In genomic region chr1:6588893-6589481, GRCh38 we compare ENCODE assay signal across 17 cellular contexts. TPM values are rescaled to one million over a fixed set of nuclear protein-coding genes. Genes with fewer than 3 reads are reported as not detected.
DNase-seq lines count a peak whose midpoint lies in the region; ATAC-seq, FAIRE-seq and TF ChIP-seq lines count a peak whose summit lies in the region.
"Had no signal": no experiment of that assay in that cellular context is flagged by ENCODE, and none has a peak within 500 bp of the region (broad histone marks: within the 10 kb centered on the region; RNA-seq: fewer than 3 reads in every experiment).

No MANE protein-coding gene starts in this region.

- peaks cover 0 to 94% of the 10 kb centered on the region in 2 experiments; a peak in 1 of 3 replicates for H3K36me3 ChIP-seq in HEK293 (ENCODE audit: control insufficient read depth in 2 of 2, insufficient read depth in 1 of 2, low read length in 2 of 2)
- peaks cover 90% of the 10 kb centered on the region; the same call in 2 of the 3 replicates for H3K36me3 ChIP-seq in K562 (ENCODE audit: control insufficient read depth, insufficient read depth, low read length)

- no TSS peak for BruUV-seq in K562 (replicated peaks; lab: Mats Ljungman, UMichigan)

- peaks cover 38% of the 10 kb centered on the region for H4K20me1 ChIP-seq in K562 (replicated peaks; ENCODE audit: control insufficient read depth, insufficient read depth, low read length)

- H3K9me3 ChIP-seq in HEK293 (ENCODE audit: control insufficient read depth, insufficient read depth, low read depth, low read length) (no peaks in the 10 kb centered on the region), K562 (replicated peaks; ENCODE audit: control insufficient read depth, insufficient read depth, low read depth, low read length) (no peaks in the 10 kb centered on the region)

- no peak for TF ChIP-seq CTCF in HEK293 (tag by site-specific recombination; IDR thresholded peaks at IDR 0.05)
- no peak for TF ChIP-seq CTCF in K562 (IDR thresholded peaks at IDR 0.05 in 2 of 3, conservative IDR thresholded peaks at IDR 0.05 in 1 of 3; ENCODE audit: insufficient read depth in 2 of 3, low read depth in 1 of 3, low read length in 3 of 3)

- no peak for FAIRE-seq in K562 (lab: Jason Lieb, UNC)
- FAIRE-seq: D721Med, islet of Langerhans had no signal

- H3K4me3 ChIP-seq in HEK293 (ENCODE audit: low read depth, low read length) (no peak overlapping the region), K562 (no peak overlapping the region)

- WGBS in K562 (ENCODE audit: insufficient coverage, low coverage, missing lambda C conversion rate): 86% methylated on average over 24 of the region's 24 CpGs

- DNase-seq in AG08395 (ENCODE audit: low spot score): peak; percentile 12
- no peak for DNase-seq in K562 (ENCODE audit: extremely low read depth in 1 of 4, low spot score in 3 of 4)
- DNase-seq in myocyte (ENCODE audit: low read depth): peak; percentile 92
- DNase-seq in cerebellum (ENCODE audit: low spot score): no peak
- no peak for DNase-seq in kidney tubule cell (ENCODE audit: low spot score)
- no peak for DNase-seq in HCEC 1CT
- DNase-seq: activated CD4-positive, alpha-beta T cell treated with anti-CD3 and anti-CD28 coated beads for 4 hours; activated naive CD8-positive, alpha-beta T cell treated with anti-CD3 and anti-CD28 coated beads, Interleukin-2, amount 50 U/mL, for 24 hours; cerebellar nuclear complex; glutamatergic neuron; NCI-H2029; NCI-H524 treated with DMSO at 0.1 percent for 48 hours; T-helper 1 cell had no signal

- no peak for TF ChIP-seq RAD21 in K562 (CRISPR knock-in tag; conservative IDR thresholded peaks at IDR 0.05 in 1 of 2, IDR thresholded peaks at IDR 0.05 in 1 of 2)

- POLR2A ChIA-PET in HEK293 (lab: Yijun Ruan, JAX) (interaction anchor here (0.8 to 2.4 kb wide), 4 partner anchors 8 to 13 kb away, joined by 3 to 13 read pairs (median 6); partner anchors contain the start of genes KLHL21 and ZBTB48), K562 (lab: Yijun Ruan, JAX) (interaction anchor here (0.6 to 13.4 kb wide), 11 partner anchors 9 to 126 kb away, joined by 3 to 221 read pairs (median 4); partner anchors contain the start of genes KLHL21 and ZBTB48)

- H3K27ac ChIP-seq in HEK293 (ENCODE audit: extremely low read depth, low read depth, low read length) (no peak overlapping the region), K562 (ENCODE audit: extremely low read depth, low read depth, low read length) (peak overlapping the region; percentile 31; the same call in 1 of the 3 replicates)

- CTCF ChIA-PET in HEK293 (lab: Yijun Ruan, JAX) (no interaction called here), K562 (lab: Yijun Ruan, JAX; ENCODE audit: low intra/inter-chr PET ratio) (no interaction called here)

- peak; percentile 49; the same call in 1 of the 2 replicates for TF ChIP-seq POLR2A in K562 (conservative IDR thresholded peaks at IDR 0.05)

- ATAC-seq in K562: peak; percentile 3; the same call in 2 of the 3 replicates
- no peak for ATAC-seq in HG03139 (IDR thresholded peaks at IDR 0.05; ENCODE audit: unreplicated experiment)
- ATAC-seq: activated naive CD8-positive, alpha-beta T cell treated with anti-CD3 and anti-CD28 coated beads, Interleukin-2, amount 50 U/mL, for 24 hours had no signal

- no peak overlapping the region for H2AFZ ChIP-seq in K562 (ENCODE audit: low read depth, low read length)

- H3K79me2 ChIP-seq in K562 (ENCODE audit: control insufficient read depth, insufficient read depth, low read length): peaks cover 15% of the 10 kb centered on the region; the same call in 2 of the 3 replicates

- H3K4me2 ChIP-seq in K562 (ENCODE audit: insufficient read depth, low read length): no peak overlapping the region

- intact Hi-C loops in K562 (cut with micrococcal nuclease): no loop called here

- H3K4me1 ChIP-seq in HEK293 (ENCODE audit: control insufficient read depth, insufficient read depth, low read length) (no peaks in the 10 kb centered on the region), K562 (replicated peaks in 1 of 2; ENCODE audit: control insufficient read depth in 2 of 2, insufficient read depth in 2 of 2, low read length in 2 of 2) (peaks cover 16 to 62% of the 10 kb centered on the region in 2 experiments; a peak in 4 of 5 replicates)

- peaks cover 23% of the 10 kb centered on the region for H3K9me1 ChIP-seq in K562 (ENCODE audit: control insufficient read depth, insufficient read depth, low read length)

- no peaks in the 10 kb centered on the region for H3K27me3 ChIP-seq in K562 (ENCODE audit: control insufficient read depth in 2 of 2, insufficient read depth in 2 of 2, low read length in 2 of 2)

- in situ Hi-C loops in K562 (cut with MboI): no loop called here

- no peak for TF ChIP-seq EP300 in K562 (IDR thresholded peaks at IDR 0.05; ENCODE audit: low read length)

- peak overlapping the region in 1 of 2 experiments; percentile 70; a peak in 1 of 4 replicates for H3K9ac ChIP-seq in K562 (ENCODE audit: insufficient read depth in 1 of 2, low read depth in 2 of 2, low read length in 2 of 2)

RNA-seq across cellular contexts. Expression of gene ZBTB48, which starts 9.2 kb away (rescaled TPM):
- total RNA-seq in K562 (2011; cell fraction: chromatin; rRNA removed; ENCODE audit: low replicate concordance): 73.9 and 235 TPM in 2 replicates
- 195 and 197 TPM in 2 replicates for total RNA-seq in K562 (2011; cell fraction: nucleolus; rRNA removed)
- total RNA-seq in K562 (2011; cell fraction: nucleoplasm; rRNA removed): 94.0 and 120 TPM in 2 replicates
- 42.4 and 52.4 TPM in 2 replicates for total RNA-seq in K562 (2014; rRNA removed)
- total RNA-seq in K562 (2014; rRNA removed; fragmentation: Illumina TruSeq; extraction: Trizol): 17.2 and 19.8 TPM in 2 replicates
- 44.5 and 55.4 TPM in 2 replicates for total RNA-seq in K562 (2015; rRNA removed; fragmentation: Illumina TruSeq; extraction: Trizol)
- total RNA-seq in K562 (2021): 52.9 and 55.3 TPM in 2 replicates
- polyA plus RNA-seq in K562 (2011; rRNA removed): 29.5 and 57.2 TPM in 2 replicates
- 50.1 and 59.3 TPM in 2 replicates for polyA plus RNA-seq in K562 (2011; cell fraction: cytosol; rRNA removed)
- polyA plus RNA-seq in K562 (2011; cell fraction: nucleus; rRNA removed): 124 and 137 TPM in 2 replicates
- polyA plus RNA-seq in K562 (2012): 45.7 and 62.8 TPM in 2 replicates
- 24.9 and 40.6 TPM in 2 replicates for polyA plus RNA-seq in K562 (2014; fragmentation: Illumina TruSeq; extraction: Trizol)
- polyA plus RNA-seq in K562 (2014; fragmentation: Nextera tagmentation; extraction: Ambion mirVana): 1 to 10 TPM; 1.9 to 7.4 TPM
- polyA plus RNA-seq in K562 (2014; rRNA removed): 50.9 and 66.9 TPM in 2 replicates
- 28.0 and 28.3 TPM in 2 replicates for polyA minus RNA-seq in K562 (2011; rRNA and poly(A)+ RNA removed)
- 31.8 and 39.4 TPM in 2 replicates for polyA minus RNA-seq in K562 (2011; cell fraction: cytosol; rRNA and poly(A)+ RNA removed)
- polyA minus RNA-seq in K562 (2011; cell fraction: nucleus; rRNA and poly(A)+ RNA removed): 52.8 and 74.0 TPM in 2 replicates
- total RNA-seq in myocyte: 14.0 and 17.5 TPM in 2 replicates
- 19.9 TPM for polyA plus RNA-seq in myocyte (2012)
- 15.5 TPM for total RNA-seq in cerebellum

RNA-seq across cellular contexts. Expression of gene KLHL21, which starts 13.7 kb away (rescaled TPM):
- total RNA-seq in K562 (2011; cell fraction: chromatin; rRNA removed; ENCODE audit: low replicate concordance): 34.6 and 104 TPM in 2 replicates
- 89.4 and 101 TPM in 2 replicates for total RNA-seq in K562 (2011; cell fraction: nucleolus; rRNA removed)
- total RNA-seq in K562 (2011; cell fraction: nucleoplasm; rRNA removed): 53.5 and 55.7 TPM in 2 replicates
- total RNA-seq in K562 (2014; rRNA removed): 26.4 and 32.3 TPM in 2 replicates
- 10.0 and 12.6 TPM in 2 replicates for total RNA-seq in K562 (2014; rRNA removed; fragmentation: Illumina TruSeq; extraction: Trizol)
- 22.4 and 23.6 TPM in 2 replicates for total RNA-seq in K562 (2015; rRNA removed; fragmentation: Illumina TruSeq; extraction: Trizol)
- 39.6 and 42.1 TPM in 2 replicates for total RNA-seq in K562 (2021)
- polyA plus RNA-seq in K562 (2011; rRNA removed): 11.0 and 14.9 TPM in 2 replicates
- 17.3 and 24.4 TPM in 2 replicates for polyA plus RNA-seq in K562 (2011; cell fraction: cytosol; rRNA removed)
- 28.7 and 48.0 TPM in 2 replicates for polyA plus RNA-seq in K562 (2011; cell fraction: nucleus; rRNA removed)
- 37.5 and 39.1 TPM in 2 replicates for polyA plus RNA-seq in K562 (2012)
- polyA plus RNA-seq in K562 (2014; fragmentation: Illumina TruSeq; extraction: Trizol): 17.5 and 24.2 TPM in 2 replicates
- 1 to 10 TPM; 2.1 to 2.2 TPM for polyA plus RNA-seq in K562 (2014; fragmentation: Nextera tagmentation; extraction: Ambion mirVana)
- 21.0 and 22.2 TPM in 2 replicates for polyA plus RNA-seq in K562 (2014; rRNA removed)
- polyA minus RNA-seq in K562 (2011; rRNA and poly(A)+ RNA removed): 14.0 and 18.0 TPM in 2 replicates
- polyA minus RNA-seq in K562 (2011; cell fraction: cytosol; rRNA and poly(A)+ RNA removed): 21.5 and 32.0 TPM in 2 replicates
- polyA minus RNA-seq in K562 (2011; cell fraction: nucleus; rRNA and poly(A)+ RNA removed): 22.6 and 27.8 TPM in 2 replicates
- total RNA-seq in myocyte: 118 and 122 TPM in 2 replicates
- 64.9 TPM for polyA plus RNA-seq in myocyte (2012)
- total RNA-seq in cerebellum: 6.1 TPM

RNA-seq across cellular contexts. Expression of gene PHF13, which starts 24.5 kb away (rescaled TPM):
- 29.6 and 40.5 TPM in 2 replicates for total RNA-seq in K562 (2011; cell fraction: chromatin; rRNA removed; ENCODE audit: low replicate concordance)
- total RNA-seq in K562 (2011; cell fraction: nucleolus; rRNA removed): 22.5 and 27.3 TPM in 2 replicates
- total RNA-seq in K562 (2011; cell fraction: nucleoplasm; rRNA removed): 22.7 and 26.4 TPM in 2 replicates
- total RNA-seq in K562 (2014; rRNA removed) (12.6 and 13.8 TPM in 2 replicates), K562 (2014; rRNA removed; fragmentation: Illumina TruSeq; extraction: Trizol) (11.7 and 12.6 TPM in 2 replicates), K562 (2015; rRNA removed; fragmentation: Illumina TruSeq; extraction: Trizol) (9.8 and 10.3 TPM in 2 replicates), K562 (2021) (30.2 and 36.1 TPM in 2 replicates), myocyte (7.4 and 9.6 TPM in 2 replicates), cerebellum (9.5 TPM)
- polyA plus RNA-seq in K562 (2011; rRNA removed) (8.8 and 9.6 TPM in 2 replicates), K562 (2014; fragmentation: Illumina TruSeq; extraction: Trizol) (17.9 and 21.5 TPM in 2 replicates), K562 (2014; fragmentation: Nextera tagmentation; extraction: Ambion mirVana) (1 to 10 TPM; 1.8 TPM), K562 (2014; rRNA removed) (13.2 and 13.3 TPM in 2 replicates)
- polyA plus RNA-seq in K562 (2011; cell fraction: cytosol; rRNA removed): 6.1 and 6.2 TPM in 2 replicates
- polyA plus RNA-seq in K562 (2011; cell fraction: nucleus; rRNA removed): 20.7 and 23.9 TPM in 2 replicates
- 15.6 and 27.8 TPM in 2 replicates for polyA plus RNA-seq in K562 (2012)
- polyA minus RNA-seq in K562 (2011; rRNA and poly(A)+ RNA removed): 7.5 and 7.7 TPM in 2 replicates
- 7.8 and 9.4 TPM in 2 replicates for polyA minus RNA-seq in K562 (2011; cell fraction: cytosol; rRNA and poly(A)+ RNA removed)
- 4.3 and 6.3 TPM in 2 replicates for polyA minus RNA-seq in K562 (2011; cell fraction: nucleus; rRNA and poly(A)+ RNA removed)
- 14.3 TPM for polyA plus RNA-seq in myocyte (2012)

RNA-seq across cellular contexts. Expression of gene TAS1R1, which starts 33.9 kb away (rescaled TPM):
- 0.28 and 0.44 TPM in 2 replicates for total RNA-seq in K562 (2011; cell fraction: chromatin; rRNA removed; ENCODE audit: low replicate concordance)
- 0.39 TPM in 1 of 2 replicates, not detected in the other for total RNA-seq in K562 (2011; cell fraction: nucleolus; rRNA removed)
- total RNA-seq in K562 (2011; cell fraction: nucleoplasm; rRNA removed): 0.15 TPM in 1 of 2 replicates, not detected in the other
- total RNA-seq in K562 (2014; rRNA removed) (not detected in 2 replicates), K562 (2014; rRNA removed; fragmentation: Illumina TruSeq; extraction: Trizol) (not detected in 2 replicates), K562 (2015; rRNA removed; fragmentation: Illumina TruSeq; extraction: Trizol) (not detected in 2 replicates), K562 (2021) (not detected in 2 replicates), myocyte (7.5 and 8.0 TPM in 2 replicates), cerebellum (not detected)
- polyA plus RNA-seq in K562 (2011; rRNA removed) (0.04 and 0.06 TPM in 2 replicates), K562 (2014; fragmentation: Illumina TruSeq; extraction: Trizol) (not detected in 2 replicates), K562 (2014; fragmentation: Nextera tagmentation; extraction: Ambion mirVana) (not detected), K562 (2014; rRNA removed) (not detected in 2 replicates)
- 0.01 and 0.04 TPM in 2 replicates for polyA plus RNA-seq in K562 (2011; cell fraction: cytosol; rRNA removed)
- polyA plus RNA-seq in K562 (2011; cell fraction: nucleus; rRNA removed): 0.06 TPM in 1 of 2 replicates, not detected in the other
- 0.07 and 0.12 TPM in 2 replicates for polyA plus RNA-seq in K562 (2012)
- 0.11 TPM in 1 of 2 replicates, not detected in the other for polyA minus RNA-seq in K562 (2011; rRNA and poly(A)+ RNA removed)
- not detected in 2 replicates for polyA minus RNA-seq in K562 (2011; cell fraction: cytosol; rRNA and poly(A)+ RNA removed)
- polyA minus RNA-seq in K562 (2011; cell fraction: nucleus; rRNA and poly(A)+ RNA removed): not detected in 2 replicates
- 4.8 TPM for polyA plus RNA-seq in myocyte (2012)

RNA-seq across cellular contexts. Expression of gene NOL9, which starts 34.7 kb away (rescaled TPM):
- 408 and 415 TPM in 2 replicates for total RNA-seq in K562 (2011; cell fraction: chromatin; rRNA removed; ENCODE audit: low replicate concordance)
- total RNA-seq in K562 (2011; cell fraction: nucleolus; rRNA removed): 189 and 201 TPM in 2 replicates
- 302 and 309 TPM in 2 replicates for total RNA-seq in K562 (2011; cell fraction: nucleoplasm; rRNA removed)
- total RNA-seq in K562 (2014; rRNA removed) (47.3 and 58.4 TPM in 2 replicates), K562 (2014; rRNA removed; fragmentation: Illumina TruSeq; extraction: Trizol) (62.5 and 63.6 TPM in 2 replicates), K562 (2015; rRNA removed; fragmentation: Illumina TruSeq; extraction: Trizol) (52.8 and 56.5 TPM in 2 replicates), K562 (2021) (76.5 and 79.3 TPM in 2 replicates), myocyte (22.8 and 25.4 TPM in 2 replicates), cerebellum (37.0 TPM)
- polyA plus RNA-seq in K562 (2011; rRNA removed) (52.3 and 52.7 TPM in 2 replicates), K562 (2014; fragmentation: Illumina TruSeq; extraction: Trizol) (25.8 and 30.1 TPM in 2 replicates), K562 (2014; fragmentation: Nextera tagmentation; extraction: Ambion mirVana) (10 to 100 TPM in 1 of 2 experiments, 1 to 10 TPM in 1; 5.6 to 10.1 TPM), K562 (2014; rRNA removed) (35.6 and 40.0 TPM in 2 replicates)
- 19.5 and 29.3 TPM in 2 replicates for polyA plus RNA-seq in K562 (2011; cell fraction: cytosol; rRNA removed)
- 60.2 and 68.3 TPM in 2 replicates for polyA plus RNA-seq in K562 (2011; cell fraction: nucleus; rRNA removed)
- polyA plus RNA-seq in K562 (2012): 9.6 and 15.3 TPM in 2 replicates
- polyA minus RNA-seq in K562 (2011; rRNA and poly(A)+ RNA removed): 80.8 and 105 TPM in 2 replicates
- polyA minus RNA-seq in K562 (2011; cell fraction: cytosol; rRNA and poly(A)+ RNA removed): 22.9 and 38.4 TPM in 2 replicates
- 42.3 and 74.4 TPM in 2 replicates for polyA minus RNA-seq in K562 (2011; cell fraction: nucleus; rRNA and poly(A)+ RNA removed)
- 9.4 TPM for polyA plus RNA-seq in myocyte (2012)

Comparison
In these comparisons a context has a peak if more than half of its experiments do, and no peak if none do; other contexts are left out.
1. DNase-seq: peak in AG08395 (single experiment) and myocyte (single experiment); none in K562 (0 of 4), cerebellum (single experiment), kidney tubule cell (single experiment) and HCEC 1CT (single experiment).